33 cellular contexts compared by ENCODE assay signal in genomic region chr10:130902929-130903328, GRCh38.
A peak's percentile ranks its signal among the peaks of the same experiment; 100 is the strongest.
DNase-seq lines count a peak whose midpoint lies in the region; ATAC-seq and TF ChIP-seq lines count a peak whose summit lies in the region.
"Had no signal": no experiment of that assay in that cellular context is flagged by ENCODE, and none has a peak within 500 bp of the region (broad histone marks: within the 10 kb centered on the region; RNA-seq: fewer than 3 reads in every experiment).

No MANE protein-coding gene starts in this region.

- H3K4me3 ChIP-seq in endodermal cell (ENCODE audit: low read length): no peak overlapping the region
- H3K4me3 ChIP-seq: A549; BLaER1; BLaER1 treated with 17β-estradiol and CSF1 and Interleukin-3, amounts not matched to agents 10 nM and 100 nM had no signal

- TF ChIP-seq CTCF in endodermal cell (conservative IDR thresholded peaks at IDR 0.05) (no peak), osteocyte (IDR thresholded peaks at IDR 0.05) (no peak)

- no peaks in the 10 kb centered on the region for H3K9me3 Mint-ChIP-seq in endodermal cell
- H3K9me3 Mint-ChIP-seq in osteocyte (ENCODE audit: unreplicated experiment): peaks cover 22% of the 10 kb centered on the region
- H3K9me3 Mint-ChIP-seq: CD4-positive, alpha-beta memory T cell; CD4-positive, alpha-beta T cell; CD4-positive, CD25-positive, alpha-beta regulatory T cell; CD8-positive, alpha-beta T cell had no signal

- H3K4me1 Mint-ChIP-seq in endodermal cell (peaks cover 4% of the 10 kb centered on the region), osteocyte (ENCODE audit: unreplicated experiment) (no peaks in the 10 kb centered on the region)
- H3K4me1 Mint-ChIP-seq: B cell; CD14-positive monocyte; CD4-positive, alpha-beta memory T cell; CD4-positive, CD25-positive, alpha-beta regulatory T cell; CD8-positive, alpha-beta memory T cell had no signal

- no peak overlapping the region for H3K27ac ChIP-seq in endodermal cell (ENCODE audit: low read depth, low read length)
- H3K27ac ChIP-seq: 22Rv1; A549; BLaER1; BLaER1 treated with 17β-estradiol and CSF1 and Interleukin-3, amounts not matched to agents 10 nM and 100 nM; C4-2B had no signal

- peak; percentile 19 for DNase-seq in endodermal cell
- DNase-seq in islet precursor cell: peak; percentile 22
- peak; percentile 75 for DNase-seq in osteocyte (ENCODE audit: extremely low spot score, unreplicated experiment)
- no peak for DNase-seq in NCI-H146 (lab: John Stamatoyannopoulos, UW)
- DNase-seq in NCI-H510A treated with DMSO at 0.1 percent for 48 hours (lab: John Stamatoyannopoulos, UW): no peak
- DNase-seq: 8988T; ACHN; AML-193; BE2C; C1 segment of cervical spinal cord; Caco-2; Calu3; CD4-positive, alpha-beta memory T cell; CD4-positive, alpha-beta T cell; CD4-positive, CD25-positive, alpha-beta regulatory T cell; CD8-positive, alpha-beta memory T cell; COR-L47; DMS 273 treated with DMSO at 0.1 percent for 48 hours; DMS153; DMS53; DMS79; DMS79 treated with DMSO at 0.1 percent for 48 hours; DND-41; EL had no signal

- no peaks in the 10 kb centered on the region for H3K4me1 ChIP-seq in endodermal cell (ENCODE audit: control insufficient read depth, insufficient read depth, low read length)
- H3K4me1 ChIP-seq: A549, BE2C, Caco-2 had no signal

- WGBS in endodermal cell (ENCODE audit: insufficient coverage in 1 of 2, insufficient read length in 1 of 2), 2 experiments: 92 to 100% methylated on average over 2 of the region's 2 CpGs

- ATAC-seq in HG03108 (IDR thresholded peaks at IDR 0.05; ENCODE audit: unreplicated experiment): no peak
- ATAC-seq: A549; CD8-positive, alpha-beta T cell had no signal

- H3K27me3 ChIP-seq in endodermal cell (ENCODE audit: control insufficient read depth, insufficient read depth, low read length, poor library complexity, severe bottlenecking): no peaks in the 10 kb centered on the region
- H3K27me3 ChIP-seq: BE2C; BLaER1; BLaER1 treated with 17β-estradiol and CSF1 and Interleukin-3, amounts not matched to agents 10 nM and 100 nM had no signal

- H3K27ac Mint-ChIP-seq in endodermal cell (no peak overlapping the region), osteocyte (ENCODE audit: unreplicated experiment) (no peak overlapping the region)
- H3K27ac Mint-ChIP-seq: B cell; CD14-positive monocyte; CD4-positive, alpha-beta memory T cell; CD4-positive, alpha-beta T cell; CD4-positive, CD25-positive, alpha-beta regulatory T cell; CD8-positive, alpha-beta memory T cell; CD8-positive, alpha-beta T cell had no signal

- H3K9me3 ChIP-seq in endodermal cell (ENCODE audit: control insufficient read depth, low read length): no peaks in the 10 kb centered on the region
- H3K9me3 ChIP-seq: A549; BE2C; BLaER1; BLaER1 treated with 17β-estradiol and CSF1 and Interleukin-3, amounts not matched to agents 10 nM and 100 nM; Caco-2 had no signal

- H3K27me3 Mint-ChIP-seq in endodermal cell (ENCODE audit: insufficient read depth): peaks cover 2% of the 10 kb centered on the region
- H3K27me3 Mint-ChIP-seq in osteocyte (ENCODE audit: unreplicated experiment): no peaks in the 10 kb centered on the region
- H3K27me3 Mint-ChIP-seq: B cell; CD4-positive, alpha-beta memory T cell; CD4-positive, alpha-beta T cell; CD4-positive, CD25-positive, alpha-beta regulatory T cell; CD8-positive, alpha-beta memory T cell had no signal

- H3K4me3 Mint-ChIP-seq in endodermal cell: no peak overlapping the region
- H3K4me3 Mint-ChIP-seq in osteocyte (ENCODE audit: unreplicated experiment): no peak overlapping the region
- H3K4me3 Mint-ChIP-seq: B cell; CD14-positive monocyte; CD4-positive, alpha-beta memory T cell; CD4-positive, alpha-beta T cell; CD4-positive, CD25-positive, alpha-beta regulatory T cell; CD8-positive, alpha-beta memory T cell; CD8-positive, alpha-beta T cell had no signal

- no peaks in the 10 kb centered on the region for H3K36me3 Mint-ChIP-seq in endodermal cell (ENCODE audit: low read depth)
- H3K36me3 Mint-ChIP-seq in osteocyte (ENCODE audit: unreplicated experiment): peaks cover 2% of the 10 kb centered on the region
- H3K36me3 Mint-ChIP-seq: CD14-positive monocyte; CD4-positive, alpha-beta memory T cell; CD4-positive, CD25-positive, alpha-beta regulatory T cell; CD8-positive, alpha-beta memory T cell; CD8-positive, alpha-beta T cell had no signal

- H3K36me3 ChIP-seq in endodermal cell (ENCODE audit: control insufficient read depth, insufficient read depth, low read length): no peaks in the 10 kb centered on the region
- H3K36me3 ChIP-seq: BE2C; BLaER1; BLaER1 treated with 17β-estradiol and CSF1 and Interleukin-3, amounts not matched to agents 10 nM and 100 nM had no signal

- no peak overlapping the region for H3K9ac ChIP-seq in endodermal cell (ENCODE audit: extremely low read depth, low read length, poor library complexity, severe bottlenecking)
- H3K9ac ChIP-seq: BLaER1; BLaER1 treated with 17β-estradiol and CSF1 and Interleukin-3, amounts not matched to agents 10 nM and 100 nM had no signal

Comparison
In these comparisons a context has a peak if more than half of its experiments do, and no peak if none do; other contexts are left out.
1. DNase-seq: peak in endodermal cell (single experiment), islet precursor cell (single experiment) and osteocyte (single experiment); none in NCI-H146 (single experiment) and NCI-H510A treated with DMSO at 0.1 percent for 48 hours (single experiment).